18 cellular contexts compared by ENCODE assay signal in the genomic region with DNA sequence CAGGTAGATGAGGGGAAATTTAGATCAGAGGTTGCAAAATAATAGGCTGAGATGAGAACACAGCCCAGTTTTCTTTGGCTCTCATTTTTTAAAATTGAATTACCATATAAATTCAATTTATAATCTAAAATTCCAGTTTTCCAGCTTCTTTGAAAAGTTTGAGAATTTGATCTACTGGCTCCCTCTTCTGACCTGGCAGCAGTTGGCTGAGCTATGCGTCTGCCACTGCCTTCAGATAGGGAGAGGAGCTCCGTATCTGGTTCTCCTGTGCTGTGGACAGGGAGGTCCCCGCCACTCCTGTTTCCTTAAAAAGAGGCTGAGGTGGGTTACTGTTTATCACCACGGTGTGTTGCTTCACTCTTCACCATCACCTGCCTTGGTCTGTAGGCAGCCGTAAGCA.
DNase-seq lines count a peak whose midpoint lies in the region; ATAC-seq and TF ChIP-seq lines count a peak whose summit lies in the region.
"Had no signal": no experiment of that assay in that cellular context is flagged by ENCODE, and none has a peak within 500 bp of the region (broad histone marks: within the 10 kb centered on the region; RNA-seq: fewer than 3 reads in every experiment).

No MANE protein-coding gene starts in this region.

- POLR2A ChIA-PET in Caco-2 (lab: Charles Lee): no interaction called here

- no TSS peak for BruUV-seq in Caco-2 (replicated peaks; lab: Mats Ljungman, UMichigan)

- peaks cover 1% of the 10 kb centered on the region; the same call in 1 of the 2 replicates for H3K36me3 ChIP-seq in Caco-2 (ENCODE audit: control insufficient read depth, insufficient read depth, low read length)
- no peaks in the 10 kb centered on the region for H3K36me3 ChIP-seq in psoas muscle (ENCODE audit: insufficient read depth in 1 of 2, low read depth in 1 of 2)
- H3K36me3 ChIP-seq: SJSA1, uterus had no signal

- H3K4me3 Mint-ChIP-seq in Caco-2 (ENCODE audit: unreplicated experiment): no peak overlapping the region
- no peak overlapping the region for H3K4me3 Mint-ChIP-seq in progenitor cell of endocrine pancreas (ENCODE audit: low read depth)

- TF ChIP-seq CTCF in Caco-2 (IDR thresholded peaks at IDR 0.05; ENCODE audit: insufficient read depth in 1 of 2, low read depth in 1 of 2, low read length in 1 of 2, severe bottlenecking in 1 of 2, unreplicated experiment in 1 of 2): peak; percentile 2 to 9
- no peak for TF ChIP-seq CTCF in VCaP (conservative IDR thresholded peaks at IDR 0.05)
- TF ChIP-seq CTCF in fibroblast of the aortic adventitia (IDR thresholded peaks at IDR 0.05; ENCODE audit: insufficient read depth, low read length): peak; percentile 4
- no peak for TF ChIP-seq CTCF in progenitor cell of endocrine pancreas (IDR thresholded peaks at IDR 0.05; ENCODE audit: unreplicated experiment)
- no peak for TF ChIP-seq CTCF in psoas muscle (IDR thresholded peaks at IDR 0.05)

- H3K27me3 ChIP-seq in Caco-2 (replicated peaks; ENCODE audit: control insufficient read depth, insufficient read depth, low read length) (no peaks in the 10 kb centered on the region), psoas muscle (ENCODE audit: insufficient read depth in 3 of 3, low read length in 2 of 3) (no peaks in the 10 kb centered on the region)
- H3K27me3 ChIP-seq: BLaER1 treated with 17β-estradiol and CSF1 and Interleukin-3, amounts not matched to agents 10 nM and 100 nM; neutrophil; SJSA1; uterus had no signal

- H3K4me3 ChIP-seq in Caco-2 (ENCODE audit: low read depth, low read length) (no peak overlapping the region), fibroblast of the aortic adventitia (ENCODE audit: low read depth, low read length) (no peak overlapping the region), psoas muscle (no peak overlapping the region)
- H3K4me3 ChIP-seq: BLaER1 treated with 17β-estradiol and CSF1 and Interleukin-3, amounts not matched to agents 10 nM and 100 nM; SJSA1; uterus had no signal

- no peaks in the 10 kb centered on the region for H3K9me3 ChIP-seq in Caco-2
- no peaks in the 10 kb centered on the region for H3K9me3 ChIP-seq in psoas muscle
- H3K9me3 ChIP-seq: BLaER1 treated with 17β-estradiol and CSF1 and Interleukin-3, amounts not matched to agents 10 nM and 100 nM; neutrophil; SJSA1; uterus had no signal

- H3K4me1 ChIP-seq in Caco-2 (no peaks in the 10 kb centered on the region), psoas muscle (peaks cover 12% of the 10 kb centered on the region)
- H3K4me1 ChIP-seq: uterus had no signal

- ATAC-seq in psoas muscle: no peak

- intact Hi-C loops in Caco-2 (cut with micrococcal nuclease; ENCODE audit: unreplicated experiment) (no loop called here), psoas muscle (cut with DNase I) (loop anchor here in 1 of 2 donors (2.0 kb wide), 1 partner anchor 125 kb away; no protein-coding TSS in a partner anchor)

- H3K4me1 Mint-ChIP-seq in Caco-2 (ENCODE audit: low read depth, unreplicated experiment) (no peaks in the 10 kb centered on the region), progenitor cell of endocrine pancreas (ENCODE audit: low read depth) (peaks cover 14% of the 10 kb centered on the region)

- peaks cover 10% of the 10 kb centered on the region for H3K36me3 Mint-ChIP-seq in Caco-2 (ENCODE audit: insufficient read depth, unreplicated experiment)
- H3K36me3 Mint-ChIP-seq in progenitor cell of endocrine pancreas (ENCODE audit: insufficient read depth): no peaks in the 10 kb centered on the region

- H3K9me3 Mint-ChIP-seq in Caco-2 (ENCODE audit: unreplicated experiment) (no peaks in the 10 kb centered on the region), progenitor cell of endocrine pancreas (ENCODE audit: low read depth) (no peaks in the 10 kb centered on the region)

- WGBS in psoas muscle, 3 donors: 73 to 89% (median 76%) methylated on average over 5 of the region's 5 CpGs

- H3K27ac ChIP-seq in VCaP (peak overlapping the region; percentile 77), psoas muscle (no peak overlapping the region)
- H3K27ac ChIP-seq: BLaER1 treated with 17β-estradiol and CSF1 and Interleukin-3, amounts not matched to agents 10 nM and 100 nM; neutrophil; SJSA1; uterus had no signal

- H3K27me3 Mint-ChIP-seq in Caco-2 (ENCODE audit: insufficient read depth, unreplicated experiment) (no peaks in the 10 kb centered on the region), progenitor cell of endocrine pancreas (peaks cover 2% of the 10 kb centered on the region)

- CTCF ChIA-PET in Caco-2 (lab: Charles Lee): interaction anchor here (0.6 to 2.4 kb wide), 9 partner anchors 15 to 218 kb away, joined by 3 to 11 read pairs (median 3); partner anchors contain the start of gene ARHGAP26

- DNase-seq in Caco-2: no peak
- no peak for DNase-seq in fibroblast of the aortic adventitia (ENCODE audit: low read depth)
- no peak for DNase-seq in progenitor cell of endocrine pancreas (ENCODE audit: low spot score, unreplicated experiment)
- no peak for DNase-seq in AG08396 (ENCODE audit: low spot score)
- DNase-seq in SHP77 treated with DMSO at 0.1 percent for 48 hours (lab: John Stamatoyannopoulos, UW): no peak
- no peak for DNase-seq in psoas muscle
- DNase-seq: activated CD4-positive, alpha-beta T cell treated with anti-CD3 and anti-CD28 coated beads for 1 hour; activated CD8-positive, alpha-beta memory T cell treated with anti-CD3 and anti-CD28 coated beads, Interleukin-2, amount 50 U/mL, for 48 hours; activated gamma-delta T cell treated with Interleukin-2 at 50 U/mL for 16 hours; cerebellar nuclear complex; KBM-7; NCI-H187 treated with DMSO at 0.1 percent for 48 hours; stimulated activated CD4-positive, alpha-beta T cell treated with anti-CD3 and anti-CD28 coated beads, Interleukin-4, amount 100 ng/mL, for 1 hour had no signal

- H3K27ac Mint-ChIP-seq in Caco-2 (ENCODE audit: unreplicated experiment): no peak overlapping the region
- H3K27ac Mint-ChIP-seq in progenitor cell of endocrine pancreas: peak overlapping the region; percentile 41

Comparison
In these comparisons a context has a peak if more than half of its experiments do, and no peak if none do; other contexts are left out.
1. CTCF ChIP-seq: peak in Caco-2 (2 of 2) and fibroblast of the aortic adventitia (single experiment); none in VCaP (single experiment), progenitor cell of endocrine pancreas (single experiment) and psoas muscle (single experiment).